ENCODE assay signal across 1 cellular context in the genomic region with DNA sequence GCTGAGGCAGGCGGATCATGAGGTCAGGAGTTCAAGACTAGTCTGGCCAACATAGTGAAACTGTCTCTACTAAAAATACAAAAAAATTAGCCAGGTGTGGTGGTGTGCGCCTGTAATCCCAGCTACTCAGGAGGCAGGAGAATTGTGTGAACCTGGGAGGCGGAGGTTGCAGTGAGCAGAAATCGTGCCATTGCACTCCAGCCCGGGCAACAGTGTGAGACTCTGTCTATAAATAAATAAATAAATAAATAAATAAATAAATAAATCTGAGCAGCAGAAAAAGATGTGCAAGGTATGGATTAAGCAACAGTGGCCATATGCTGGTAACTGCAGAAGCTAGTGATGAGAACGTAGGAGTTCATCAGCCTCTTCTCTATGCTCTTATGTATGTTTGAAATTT.
A peak's percentile ranks its signal among the peaks of the same experiment; 100 is the strongest.
TF ChIP-seq lines count a peak whose summit lies in the region.

No MANE protein-coding gene starts in this region.

TF ChIP-seq in HEK293, 187 proteins besides CTCF, POLR2A, EP300 and RAD21 (continued from another document):
- TF ChIP-seq, protein P1, sequence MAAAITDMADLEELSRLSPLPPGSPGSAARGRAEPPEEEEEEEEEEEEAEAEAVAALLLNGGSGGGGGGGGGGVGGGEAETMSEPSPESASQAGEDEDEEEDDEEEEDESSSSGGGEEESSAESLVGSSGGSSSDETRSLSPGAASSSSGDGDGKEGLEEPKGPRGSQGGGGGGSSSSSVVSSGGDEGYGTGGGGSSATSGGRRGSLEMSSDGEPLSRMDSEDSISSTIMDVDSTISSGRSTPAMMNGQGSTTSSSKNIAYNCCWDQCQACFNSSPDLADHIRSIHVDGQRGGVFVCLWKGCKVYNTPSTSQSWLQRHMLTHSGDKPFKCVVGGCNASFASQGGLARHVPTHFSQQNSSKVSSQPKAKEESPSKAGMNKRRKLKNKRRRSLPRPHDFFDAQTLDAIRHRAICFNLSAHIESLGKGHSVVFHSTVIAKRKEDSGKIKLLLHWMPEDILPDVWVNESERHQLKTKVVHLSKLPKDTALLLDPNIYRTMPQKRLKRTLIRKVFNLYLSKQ (tag by site-specific recombination; IDR thresholded peaks at IDR 0.05; ENCODE audit: borderline replicate concordance): 0 out of 2 replicates have a peak, but pooled peaks have one; percentile 72
